Comparison of ENCODE assay signal across 9 cellular contexts in the genomic region with DNA sequence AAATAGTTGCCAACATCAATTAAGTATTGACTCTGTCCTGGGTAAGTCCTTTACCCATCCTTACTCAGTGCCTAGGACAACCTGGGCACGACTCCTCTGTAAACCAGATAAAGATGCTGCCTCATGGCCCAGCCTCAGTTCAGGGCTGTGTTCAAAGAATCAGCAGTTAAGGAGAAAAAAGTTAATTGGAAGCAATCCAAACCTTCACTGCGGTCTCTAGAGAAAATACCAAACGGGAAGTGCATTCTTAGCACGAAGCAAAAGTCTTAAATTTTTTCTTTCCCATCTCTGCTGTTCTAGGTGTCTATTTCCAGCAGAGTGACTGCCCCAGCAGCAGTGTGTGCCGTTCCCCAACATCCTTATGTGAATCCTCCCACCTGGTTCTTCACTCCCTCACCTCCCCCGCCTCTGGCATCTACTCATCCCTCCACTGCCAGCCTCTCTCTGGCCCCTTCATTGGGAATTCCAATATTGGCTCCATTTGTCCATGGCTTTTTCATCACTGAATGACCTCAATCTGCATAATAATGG. TPM values are rescaled to one million over a fixed set of nuclear protein-coding genes. Genes with fewer than 3 reads are reported as not detected.
DNase-seq lines count a peak whose midpoint lies in the region; ATAC-seq and TF ChIP-seq lines count a peak whose summit lies in the region.
"Had no signal": no experiment of that assay in that cellular context is flagged by ENCODE, and none has a peak within 500 bp of the region (broad histone marks: within the 10 kb centered on the region; RNA-seq: fewer than 3 reads in every experiment).

No MANE protein-coding gene starts in this region.

- H3K4me1 ChIP-seq in tibial artery: peaks cover 0 to 16% (median 7%) of the 10 kb centered on the region in 4 donors

- H3K9me3 ChIP-seq in CD4-positive, alpha-beta T cell (ENCODE audit: control insufficient read depth, low read length): no peaks in the 10 kb centered on the region
- no peaks in the 10 kb centered on the region for H3K9me3 ChIP-seq in tibial artery
- H3K9me3 ChIP-seq: thoracic aorta had no signal

- peak overlapping the region; percentile 43 for H3K27ac Mint-ChIP-seq in CD4-positive, alpha-beta T cell
- H3K27ac Mint-ChIP-seq in glutamatergic neuron (ENCODE audit: unreplicated experiment): no peak overlapping the region

- no peak for DNase-seq in CD4-positive, alpha-beta T cell
- DNase-seq in NOMO-1 treated with DMSO at 0.1 percent for 48 hours (lab: John Stamatoyannopoulos, UW; ENCODE audit: unreplicated experiment): peak; percentile 87
- DNase-seq in glomerular visceral epithelial cell (ENCODE audit: extremely low spot score): peak; percentile 49
- no peak for DNase-seq in tibial artery
- DNase-seq in glutamatergic neuron: no peak
- DNase-seq in stimulated activated CD4-positive, alpha-beta T cell treated with anti-CD3 and anti-CD28 coated beads, Interleukin-12 subunit alpha, Interleukin-12 subunit beta, amount 100 ng/mL, for 4 hours: no peak

- H3K4me3 ChIP-seq in tibial artery: no peak overlapping the region
- H3K4me3 ChIP-seq: thoracic aorta had no signal

- TF ChIP-seq CTCF in CD4-positive, alpha-beta T cell (IDR thresholded peaks at IDR 0.05): no peak
- TF ChIP-seq CTCF in tibial artery (IDR thresholded peaks at IDR 0.05): no peak
- TF ChIP-seq CTCF in glutamatergic neuron (IDR thresholded peaks at IDR 0.05; ENCODE audit: partially characterized antibody, unreplicated experiment): no peak

- H3K36me3 Mint-ChIP-seq in CD4-positive, alpha-beta T cell (ENCODE audit: low read depth): no peaks in the 10 kb centered on the region
- no peaks in the 10 kb centered on the region for H3K36me3 Mint-ChIP-seq in glutamatergic neuron (ENCODE audit: unreplicated experiment)

- intact Hi-C loops in CD4-positive, alpha-beta T cell (cut with DNase I, micrococcal nuclease): no loop called here
- intact Hi-C loops in tibial artery (cut with DNase I; ENCODE audit: low total_unique reads): no loop called here

- CTCF ChIA-PET in CD4-positive, alpha-beta T cell (lab: Charles Lee): no interaction called here

- no peaks in the 10 kb centered on the region for H3K36me3 ChIP-seq in tibial artery
- H3K36me3 ChIP-seq: thoracic aorta had no signal

- no peaks in the 10 kb centered on the region for H3K27me3 ChIP-seq in CD4-positive, alpha-beta T cell (ENCODE audit: control insufficient read depth, insufficient read depth, low read length)
- H3K27me3 ChIP-seq in tibial artery: peaks cover 0 to 7% of the 10 kb centered on the region in 2 donors

- no peaks in the 10 kb centered on the region for H3K9me3 Mint-ChIP-seq in CD4-positive, alpha-beta T cell
- no peaks in the 10 kb centered on the region for H3K9me3 Mint-ChIP-seq in glutamatergic neuron (ENCODE audit: unreplicated experiment)

- H3K27ac ChIP-seq in CD4-positive, alpha-beta T cell (ENCODE audit: low read depth, low read length): no peak overlapping the region
- no peak overlapping the region for H3K27ac ChIP-seq in tibial artery
- H3K27ac ChIP-seq: thoracic aorta had no signal

- peaks cover 11% of the 10 kb centered on the region for H3K4me1 Mint-ChIP-seq in CD4-positive, alpha-beta T cell (ENCODE audit: low read depth)
- peaks cover 4% of the 10 kb centered on the region for H3K4me1 Mint-ChIP-seq in glutamatergic neuron (ENCODE audit: low read depth, unreplicated experiment)

- peak; percentile 77 for ATAC-seq in CD4-positive, alpha-beta T cell (ENCODE audit: poor library complexity)
- peak; percentile 67 for ATAC-seq in GM21737 (IDR thresholded peaks at IDR 0.05; ENCODE audit: unreplicated experiment)
- no peak for ATAC-seq in HG03439 (IDR thresholded peaks at IDR 0.05; ENCODE audit: unreplicated experiment)

- POLR2A ChIA-PET in CD4-positive, alpha-beta T cell (lab: Charles Lee): no interaction called here

- peak overlapping the region; percentile 58 for H3K4me3 Mint-ChIP-seq in CD4-positive, alpha-beta T cell
- H3K4me3 Mint-ChIP-seq in glutamatergic neuron (ENCODE audit: unreplicated experiment): no peak overlapping the region

- no peaks in the 10 kb centered on the region for H3K27me3 Mint-ChIP-seq in CD4-positive, alpha-beta T cell
- H3K27me3 Mint-ChIP-seq in glutamatergic neuron (ENCODE audit: unreplicated experiment): peaks cover 4% of the 10 kb centered on the region

RNA-seq across cellular contexts. Expression of gene KANK4, which starts 23.2 kb away (rescaled TPM):
- not detected for total RNA-seq in CD4-positive, alpha-beta T cell
- not detected for total RNA-seq in glutamatergic neuron (ENCODE audit: unreplicated experiment)

Comparison
In these comparisons a context has a peak if more than half of its experiments do, and no peak if none do; other contexts are left out.
1. DNase-seq: peak in NOMO-1 treated with DMSO at 0.1 percent for 48 hours (single experiment) and glomerular visceral epithelial cell (single experiment); none in CD4-positive, alpha-beta T cell (0 of 10), tibial artery (0 of 2), glutamatergic neuron (single experiment) and stimulated activated CD4-positive, alpha-beta T cell treated with anti-CD3 and anti-CD28 coated beads, Interleukin-12 subunit alpha, Interleukin-12 subunit beta, amount 100 ng/mL, for 4 hours (single experiment).